ENCODE assay signal across 22 cellular contexts in genomic region chr13:112756511-112756966, GRCh38.
A peak's percentile ranks its signal among the peaks of the same experiment; 100 is the strongest.
DNase-seq lines count a peak whose midpoint lies in the region; ATAC-seq and TF ChIP-seq lines count a peak whose summit lies in the region.
"Had no signal": no experiment of that assay in that cellular context is flagged by ENCODE, and none has a peak within 500 bp of the region (broad histone marks: within the 10 kb centered on the region; RNA-seq: fewer than 3 reads in every experiment).

No MANE protein-coding gene starts in this region.

- peaks cover 15% of the 10 kb centered on the region for H3K36me3 Mint-ChIP-seq in progenitor cell of endocrine pancreas (ENCODE audit: insufficient read depth)

- H3K27me3 ChIP-seq in HUES64 (ENCODE audit: insufficient read depth, low read length) = no peaks in the 10 kb centered on the region
- no peaks in the 10 kb centered on the region for H3K27me3 ChIP-seq in SJCRH30
- H3K27me3 ChIP-seq: adrenal gland, left lung, pancreas, sigmoid colon had no signal

- H3K4me3 Mint-ChIP-seq in progenitor cell of endocrine pancreas (ENCODE audit: low read depth) = no peak overlapping the region
- H3K4me3 Mint-ChIP-seq: activated CD4-positive, alpha-beta T cell treated with anti-CD3 and anti-CD28 coated beads, Interleukin-2, amount 10 ng/mL, durations not matched to agents 7 days and 5 days; stimulated activated naive CD8-positive, alpha-beta T cell treated with anti-CD3 and anti-CD28 coated beads, Interleukin-15, amount 100 ng/mL, for 72 hours had no signal

- H3K27me3 Mint-ChIP-seq in progenitor cell of endocrine pancreas = no peaks in the 10 kb centered on the region
- H3K27me3 Mint-ChIP-seq: activated CD4-positive, alpha-beta T cell treated with anti-CD3 and anti-CD28 coated beads, Interleukin-2, amount 10 ng/mL, durations not matched to agents 7 days and 5 days; stimulated activated naive CD8-positive, alpha-beta T cell treated with anti-CD3 and anti-CD28 coated beads, Interleukin-15, amount 100 ng/mL, for 72 hours had no signal

- peaks cover 7% of the 10 kb centered on the region; the same call in 1 of the 2 replicates for H3K4me1 ChIP-seq in HUES64 (ENCODE audit: insufficient read depth, low read length)
- no peaks in the 10 kb centered on the region for H3K4me1 ChIP-seq in SJCRH30
- H3K4me1 ChIP-seq: pancreas had no signal

- DNase-seq in SJCRH30 = no peak
- DNase-seq in islet precursor cell = peak; percentile 70
- no peak for DNase-seq in progenitor cell of endocrine pancreas (ENCODE audit: low spot score, unreplicated experiment)
- DNase-seq in OCI-M1 (lab: John Stamatoyannopoulos, UW) = no peak
- no peak for DNase-seq in kidney tubule cell (ENCODE audit: low spot score)
- DNase-seq: activated CD4-positive, alpha-beta T cell treated with anti-CD3 and anti-CD28 coated beads, Interleukin-2, amount 10 ng/mL, durations not matched to agents 7 days and 5 days; activated CD8-positive, alpha-beta memory T cell treated with anti-CD3 and anti-CD28 coated beads, Interleukin-2, amount 50 U/mL, for 4 hours; activated effector memory CD4-positive, alpha-beta T cell treated with anti-CD3 and anti-CD28 coated beads, Interleukin-2, amount 50 U/mL, for 16 hours; adrenal gland; AML-193; effector CD8-positive, alpha-beta T cell; left lung; NCI-H1436 treated with DMSO at 0.1 percent for 48 hours; NCI-H446 treated with DMSO at 0.1 percent for 48 hours; pancreas; stimulated activated CD4-positive, alpha-beta T cell treated with anti-CD3 and anti-CD28 coated beads, Interleukin-2, amount 100 ng/mL, for 24 hours; stimulated activated naive CD8-positive, alpha-beta T cell treated with anti-CD3 and anti-CD28 coated beads, Interleukin-15, amount 100 ng/mL, for 72 hours had no signal

- H3K36me3 ChIP-seq in HUES64 (ENCODE audit: insufficient read depth, low read length) = no peaks in the 10 kb centered on the region
- H3K36me3 ChIP-seq in SJCRH30 = no peaks in the 10 kb centered on the region
- H3K36me3 ChIP-seq: adrenal gland, pancreas, sigmoid colon had no signal

- H3K4me3 ChIP-seq in HUES64 (ENCODE audit: low read length) (no peak overlapping the region), SJCRH30 (no peak overlapping the region)
- H3K4me3 ChIP-seq: adrenal gland, left lung, pancreas, sigmoid colon had no signal

- peak overlapping the region; percentile 93 for H3K27ac Mint-ChIP-seq in progenitor cell of endocrine pancreas
- H3K27ac Mint-ChIP-seq: activated CD4-positive, alpha-beta T cell treated with anti-CD3 and anti-CD28 coated beads, Interleukin-2, amount 10 ng/mL, durations not matched to agents 7 days and 5 days; stimulated activated naive CD8-positive, alpha-beta T cell treated with anti-CD3 and anti-CD28 coated beads, Interleukin-15, amount 100 ng/mL, for 72 hours had no signal

- no peak overlapping the region for H3K9ac ChIP-seq in HUES64 (ENCODE audit: low read depth, low read length)

- TF ChIP-seq CTCF in progenitor cell of endocrine pancreas (IDR thresholded peaks at IDR 0.05; ENCODE audit: unreplicated experiment) = no peak

- H3K27ac ChIP-seq in HUES64 (ENCODE audit: low read depth, low read length) = 0 out of 2 replicates have a peak overlapping the region, but pooled peaks have one; percentile 22
- peak overlapping the region; percentile 46; the same call in 1 of the 2 replicates for H3K27ac ChIP-seq in SJCRH30
- H3K27ac ChIP-seq: adrenal gland, left lung, RWPE1, sigmoid colon had no signal

- peaks cover 3% of the 10 kb centered on the region for H3K9me3 Mint-ChIP-seq in progenitor cell of endocrine pancreas (ENCODE audit: low read depth)
- H3K9me3 Mint-ChIP-seq: activated CD4-positive, alpha-beta T cell treated with anti-CD3 and anti-CD28 coated beads, Interleukin-2, amount 10 ng/mL, durations not matched to agents 7 days and 5 days; stimulated activated naive CD8-positive, alpha-beta T cell treated with anti-CD3 and anti-CD28 coated beads, Interleukin-15, amount 100 ng/mL, for 72 hours had no signal

- whole genome bisulfite sequencing in HUES64 = 82% methylated on average over 17 of the region's 20 CpGs

- H3K9me3 ChIP-seq in HUES64 (ENCODE audit: insufficient read depth, low read depth, low read length) (no peaks in the 10 kb centered on the region), SJCRH30 (replicated peaks) (no peaks in the 10 kb centered on the region)
- H3K9me3 ChIP-seq: adrenal gland, left lung, pancreas, sigmoid colon had no signal

- ATAC-seq in GM18909 (IDR thresholded peaks at IDR 0.05; ENCODE audit: poor library complexity, unreplicated experiment) (no peak), HG03442 (IDR thresholded peaks at IDR 0.05; ENCODE audit: unreplicated experiment) (no peak)
- ATAC-seq: left lung; stimulated activated naive CD8-positive, alpha-beta T cell treated with anti-CD3 and anti-CD28 coated beads, Interleukin-15, amount 100 ng/mL, for 72 hours had no signal

- peaks cover 26% of the 10 kb centered on the region for H3K4me1 Mint-ChIP-seq in progenitor cell of endocrine pancreas (ENCODE audit: low read depth)
